20 cellular contexts compared by ENCODE assay signal in genomic region chr6:122284848-122285247, GRCh38.
"Had no signal": no experiment of that assay in that cellular context is flagged by ENCODE, and none has a peak within 500 bp of the region (broad histone marks: within the 10 kb centered on the region; RNA-seq: fewer than 3 reads in every experiment).

No MANE protein-coding gene starts in this region.

- H3K27ac ChIP-seq: KMS-11, RWPE1, SJSA1, SK-N-MC had no signal

- H3K4me3 ChIP-seq: SJSA1, SK-N-MC had no signal

- H3K36me3 ChIP-seq: SJSA1 had no signal

- H3K27me3 ChIP-seq: SJSA1 had no signal

- DNase-seq: IMR-90; Kasumi-1; MM.1S; NCI-H1092 treated with DMSO at 0.1 percent for 48 hours; NCI-H1436; NCI-H187; NCI-H2029; NCI-H2171; NCI-H524; NCI-H526 treated with DMSO at 0.1 percent for 48 hours; NCI-H748 treated with DMSO at 0.1 percent for 48 hours; NK-92 treated with Interleukin-12 subunit alpha and Interleukin-12 subunit beta, amount 100 ng/mL, for 24 hours; PC-3; SIG-M5 had no signal

- H3K9me3 ChIP-seq: SJSA1 had no signal

- ATAC-seq: HepG2, Panc1, PC-3 had no signal

- H3K4me1 ChIP-seq: SJSA1 had no signal
